ENCODE assay signal across 28 cellular contexts in the genomic region with DNA sequence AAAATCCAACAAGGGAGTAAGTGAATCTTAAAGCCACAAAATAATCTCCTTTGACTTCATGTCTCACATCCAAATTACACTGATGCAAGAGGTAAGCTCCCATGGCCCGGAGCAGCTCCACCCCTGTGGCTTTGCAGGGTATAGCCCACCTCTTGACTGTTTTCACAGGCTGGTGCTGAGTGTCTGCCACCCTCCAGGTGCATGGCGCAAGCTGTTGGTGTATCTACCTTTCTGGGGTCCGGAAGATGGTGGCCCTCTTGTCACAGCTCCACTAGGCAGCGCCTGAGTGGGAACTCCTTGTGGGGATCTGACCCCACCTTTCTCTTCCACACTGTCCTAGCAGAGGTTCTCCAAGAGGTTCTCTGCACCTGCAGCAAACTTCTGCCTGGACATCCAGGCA.
"Had no signal": no experiment of that assay in that cellular context is flagged by ENCODE, and none has a peak within 500 bp of the region (broad histone marks: within the 10 kb centered on the region; RNA-seq: fewer than 3 reads in every experiment).

No MANE protein-coding gene starts in this region.

- H3K27me3 Mint-ChIP-seq: stimulated activated memory B cell treated with anti-CD40 and anti-IgM and Interleukin-4, amounts not matched to agents 10 μg/mL and 1 μg/mL and 100 μg/mL, for 72 hours; stimulated activated naive B cell treated with anti-CD40 and anti-IgM and Interleukin-4, amounts not matched to agents 10 μg/mL and 1 μg/mL and 100 μg/mL, for 72 hours; stimulated activated naive CD8-positive, alpha-beta T cell treated with anti-CD3 and anti-CD28 coated beads, Interleukin-15, amount 100 ng/mL, for 72 hours; stimulated activated naive CD8-positive, alpha-beta T cell treated with anti-CD3 and anti-CD28 coated beads, Interleukin-15, Interleukin-2, amounts not matched to agents 100 ng/mL and 50 ng/mL, for 24 hours; type B pancreatic cell had no signal

- DNase-seq: stimulated activated CD4-positive, alpha-beta T cell treated with anti-CD3 and anti-CD28 coated beads, Interleukin-2, amount 100 ng/mL, for 48 hours; stimulated activated CD4-positive, alpha-beta T cell treated with anti-CD3 and anti-CD28 coated beads, Interleukin-4, amount 100 ng/mL, for 1 hour; stimulated activated CD4-positive, alpha-beta T cell treated with anti-CD3 and anti-CD28 coated beads, Interleukin-4, amount 100 ng/mL, for 24 hours; stimulated activated CD4-positive, alpha-beta T cell treated with anti-CD3 and anti-CD28 coated beads, Interleukin-4, amount 100 ng/mL, for 4 hours; stimulated activated CD8-positive, alpha-beta memory T cell treated with anti-CD3 and anti-CD28 coated beads, Interleukin-4, amount 100 ng/mL, for 48 hours; stimulated activated naive B cell treated with anti-CD40 and anti-IgM and Interleukin-4, amounts not matched to agents 10 μg/mL and 1 μg/mL and 100 μg/mL, for 72 hours; stimulated activated naive CD4-positive, alpha-beta T cell; stimulated activated naive CD4-positive, alpha-beta T cell treated with Interleukin-2 at 50 U/mL for 16 hours; stimulated activated naive CD8-positive, alpha-beta T cell treated with anti-CD3 and anti-CD28 coated beads, Interleukin-15, amount 100 ng/mL, for 72 hours; stimulated activated naive CD8-positive, alpha-beta T cell treated with anti-CD3 and anti-CD28 coated beads, Interleukin-15, Interleukin-2, amounts not matched to agents 100 U/mL and 50 U/mL, for 24 hours; stomach; substantia nigra; testis; thyroid gland; tibial artery; transverse colon; trophoblast cell; upper lobe of left lung; upper lobe of right lung; uterus had no signal

- H3K27ac ChIP-seq: stomach, suprapubic skin, testis, thoracic aorta, thyroid gland, tibial artery, tibial nerve, transverse colon, upper lobe of left lung, upper lobe of right lung, uterus, vagina had no signal

- H3K4me1 Mint-ChIP-seq: stimulated activated effector memory CD8-positive, alpha-beta T cell treated with anti-CD3 and anti-CD28 coated beads, Interleukin-12 subunit alpha, Interleukin-12 subunit beta, amount 100 ng/mL, for 72 hours; stimulated activated memory B cell treated with anti-CD40 and anti-IgM and Interleukin-4, amounts not matched to agents 10 μg/mL and 1 μg/mL and 100 μg/mL, for 72 hours; stimulated activated naive B cell treated with anti-CD40 and anti-IgM and Interleukin-4, amounts not matched to agents 10 μg/mL and 1 μg/mL and 100 μg/mL, for 72 hours; stimulated activated naive CD8-positive, alpha-beta T cell treated with anti-CD3 and anti-CD28 coated beads, Interleukin-15, amount 100 ng/mL, for 72 hours had no signal

- H3K36me3 ChIP-seq: stomach, suprapubic skin, thoracic aorta, thyroid gland, tibial artery, tibial nerve, transverse colon, upper lobe of left lung, upper lobe of right lung, uterus, vagina had no signal

- H3K4me3 ChIP-seq: stomach, suprapubic skin, testis, thoracic aorta, thyroid gland, tibial artery, tibial nerve, transverse colon, upper lobe of left lung, upper lobe of right lung, uterus, vagina had no signal

- H3K27me3 ChIP-seq: stomach, suprapubic skin, testis, thyroid gland, tibial artery, tibial nerve, transverse colon, upper lobe of left lung, upper lobe of right lung, uterus, vagina had no signal

- H3K4me1 ChIP-seq: stomach, suprapubic skin, testis, thyroid gland, tibial artery, tibial nerve, transverse colon, upper lobe of left lung, upper lobe of right lung, uterus, vagina had no signal

- H3K4me3 Mint-ChIP-seq: stimulated activated effector memory CD8-positive, alpha-beta T cell treated with anti-CD3 and anti-CD28 coated beads, Interleukin-12 subunit alpha, Interleukin-12 subunit beta, amount 100 ng/mL, for 72 hours; stimulated activated memory B cell treated with anti-CD40 and anti-IgM and Interleukin-4, amounts not matched to agents 10 μg/mL and 1 μg/mL and 100 μg/mL, for 72 hours; stimulated activated naive B cell treated with anti-CD40 and anti-IgM and Interleukin-4, amounts not matched to agents 10 μg/mL and 1 μg/mL and 100 μg/mL, for 72 hours; stimulated activated naive CD8-positive, alpha-beta T cell treated with anti-CD3 and anti-CD28 coated beads, Interleukin-15, amount 100 ng/mL, for 72 hours; stimulated activated naive CD8-positive, alpha-beta T cell treated with anti-CD3 and anti-CD28 coated beads, Interleukin-15, Interleukin-2, amounts not matched to agents 100 ng/mL and 50 ng/mL, for 24 hours; type B pancreatic cell had no signal

- H3K27ac Mint-ChIP-seq: stimulated activated effector memory CD8-positive, alpha-beta T cell treated with anti-CD3 and anti-CD28 coated beads, Interleukin-12 subunit alpha, Interleukin-12 subunit beta, amount 100 ng/mL, for 72 hours; stimulated activated memory B cell treated with anti-CD40 and anti-IgM and Interleukin-4, amounts not matched to agents 10 μg/mL and 1 μg/mL and 100 μg/mL, for 72 hours; stimulated activated naive B cell treated with anti-CD40 and anti-IgM and Interleukin-4, amounts not matched to agents 10 μg/mL and 1 μg/mL and 100 μg/mL, for 72 hours; stimulated activated naive CD8-positive, alpha-beta T cell treated with anti-CD3 and anti-CD28 coated beads, Interleukin-15, amount 100 ng/mL, for 72 hours; stimulated activated naive CD8-positive, alpha-beta T cell treated with anti-CD3 and anti-CD28 coated beads, Interleukin-15, Interleukin-2, amounts not matched to agents 100 ng/mL and 50 ng/mL, for 24 hours; type B pancreatic cell had no signal

- H3K36me3 Mint-ChIP-seq: stimulated activated effector memory CD8-positive, alpha-beta T cell treated with anti-CD3 and anti-CD28 coated beads, Interleukin-12 subunit alpha, Interleukin-12 subunit beta, amount 100 ng/mL, for 72 hours; stimulated activated memory B cell treated with anti-CD40 and anti-IgM and Interleukin-4, amounts not matched to agents 10 μg/mL and 1 μg/mL and 100 μg/mL, for 72 hours; stimulated activated naive B cell treated with anti-CD40 and anti-IgM and Interleukin-4, amounts not matched to agents 10 μg/mL and 1 μg/mL and 100 μg/mL, for 72 hours; type B pancreatic cell had no signal

- H3K9me3 ChIP-seq: suprapubic skin, testis, thoracic aorta, thyroid gland, transverse colon, uterus, vagina had no signal
